6 cellular contexts compared by ENCODE assay signal in genomic region chr12:99966429-99966828, GRCh38.
"Had no signal": no experiment of that assay in that cellular context is flagged by ENCODE, and none has a peak within 500 bp of the region (broad histone marks: within the 10 kb centered on the region; RNA-seq: fewer than 3 reads in every experiment).

No MANE protein-coding gene starts in this region.

- DNase-seq: IMR-90, KBM-7, KG1 had no signal

- H3K4me3 ChIP-seq: K562 had no signal

- H3K27ac ChIP-seq: HL-60, KMS-11 had no signal
